ENCODE assay signal across 19 cellular contexts in genomic region chr6:146381486-146381885, GRCh38.
A peak's percentile ranks its signal among the peaks of the same experiment; 100 is the strongest.
DNase-seq lines count a peak whose midpoint lies in the region; TF ChIP-seq lines count a peak whose summit lies in the region.
"Had no signal": no experiment of that assay in that cellular context is flagged by ENCODE, and none has a peak within 500 bp of the region (broad histone marks: within the 10 kb centered on the region; RNA-seq: fewer than 3 reads in every experiment).

No MANE protein-coding gene starts in this region.

- DNase-seq in astrocyte of the spinal cord (ENCODE audit: low read depth, low spot score) (no peak), hepatocyte (ENCODE audit: low spot score) (no peak), glomerular visceral epithelial cell (ENCODE audit: extremely low spot score) (no peak), islet precursor cell (no peak), NCI-H345 (lab: John Stamatoyannopoulos, UW) (no peak)
- DNase-seq in stimulated activated naive CD4-positive, alpha-beta T cell treated with Interleukin-2 at 50 U/mL for 16 hours (lab: John Stamatoyannopoulos, UW) = no peak
- DNase-seq: activated CD4-positive, alpha-beta T cell treated with anti-CD3 and anti-CD28 coated beads for 36 hours; activated CD8-positive, alpha-beta memory T cell treated with anti-CD3 and anti-CD28 coated beads, Interleukin-2, amount 50 U/mL, for 4 hours; activated naive CD4-positive, alpha-beta T cell treated with anti-CD3 and anti-CD28 coated beads, Interleukin-2, amount 10 ng/mL, durations not matched to agents 7 days and 5 days; heart left ventricle; kidney glomerular epithelial cell; MG63; NCI-H2081; NCI-H526 treated with DMSO at 0.1 percent for 48 hours; nucleus accumbens; stimulated activated naive B cell treated with anti-CD40 and anti-IgM and Interleukin-4, amounts not matched to agents 10 μg/mL and 1 μg/mL and 100 μg/mL, for 72 hours had no signal

- WGBS in hepatocyte (ENCODE audit: low lambda C conversion rate, missing lambda C conversion rate) = 77% methylated on average over 3 of the region's 3 CpGs

- no peak overlapping the region for H2AFZ ChIP-seq in hepatocyte

- H3K79me2 ChIP-seq in hepatocyte = no peaks in the 10 kb centered on the region

- TF ChIP-seq CTCF in C4-2B (conservative IDR thresholded peaks at IDR 0.05) (peak; percentile 45), LNCAP (IDR thresholded peaks at IDR 0.05) (peak; percentile 53; the same call in 1 of the 2 replicates), astrocyte of the spinal cord (IDR thresholded peaks at IDR 0.05; ENCODE audit: low read depth, low read length) (peak; percentile 20), hepatocyte (IDR thresholded peaks at IDR 0.05; ENCODE audit: poor library complexity) (peak; percentile 11)

- H3K9me2 ChIP-seq in hepatocyte (replicated peaks; ENCODE audit: insufficient read depth) = no peaks in the 10 kb centered on the region

- no peaks in the 10 kb centered on the region for H3K27me3 ChIP-seq in hepatocyte
- H3K27me3 ChIP-seq: heart left ventricle, MG63 had no signal

- H3K9me3 ChIP-seq in hepatocyte (ENCODE audit: low read depth) = no peaks in the 10 kb centered on the region
- H3K9me3 ChIP-seq: heart left ventricle, MG63 had no signal

- H3K4me3 ChIP-seq in astrocyte of the spinal cord (ENCODE audit: low read depth, low read length) (no peak overlapping the region), hepatocyte (no peak overlapping the region)
- H3K4me3 ChIP-seq: heart left ventricle, MG63, skin epidermis had no signal

- H3K27ac ChIP-seq in C4-2B = no peak overlapping the region
- no peak overlapping the region for H3K27ac ChIP-seq in hepatocyte
- H3K27ac ChIP-seq: heart left ventricle, skin epidermis had no signal

- in situ Hi-C loops in astrocyte of the spinal cord (cut with HindIII; ENCODE audit: low sequenced_read_pairs) = no loop called here

- H3K36me3 ChIP-seq in hepatocyte (replicated peaks; ENCODE audit: insufficient read depth, low read depth) = no peaks in the 10 kb centered on the region
- H3K36me3 ChIP-seq: heart left ventricle, MG63 had no signal

- H4K20me1 ChIP-seq in hepatocyte (ENCODE audit: insufficient read depth, poor library complexity, severe bottlenecking) = no peaks in the 10 kb centered on the region

- H3K4me1 ChIP-seq in hepatocyte (ENCODE audit: insufficient read depth) = no peaks in the 10 kb centered on the region

- no peak overlapping the region for H3K4me2 ChIP-seq in hepatocyte
